Comparison of ENCODE assay signal across 10 cellular contexts in genomic region chr1:218496561-218496960, GRCh38.
DNase-seq lines count a peak whose midpoint lies in the region; ATAC-seq, FAIRE-seq and TF ChIP-seq lines count a peak whose summit lies in the region.
"Had no signal": no experiment of that assay in that cellular context is flagged by ENCODE, and none has a peak within 500 bp of the region (broad histone marks: within the 10 kb centered on the region; RNA-seq: fewer than 3 reads in every experiment).

No MANE protein-coding gene starts in this region.

- no peak overlapping the region for H3K27ac ChIP-seq in HEK293 (ENCODE audit: extremely low read depth, low read depth, low read length)
- H3K27ac ChIP-seq in gastroesophageal sphincter, result peak overlapping the region in 1 of 4 donors; percentile 78
- H3K27ac ChIP-seq in substantia nigra (ENCODE audit: low read depth, low read length, poor library complexity, severe bottlenecking), result no peak overlapping the region
- H3K27ac ChIP-seq: neutrophil had no signal

- H3K36me3 ChIP-seq in HEK293 (ENCODE audit: control insufficient read depth in 2 of 2, insufficient read depth in 1 of 2, low read length in 2 of 2), result no peaks in the 10 kb centered on the region
- H3K36me3 ChIP-seq in gastroesophageal sphincter, result no peaks in the 10 kb centered on the region
- H3K36me3 ChIP-seq: neutrophil had no signal

- CTCF ChIA-PET in HEK293 (lab: Yijun Ruan, JAX), result no interaction called here

- H3K4me1 ChIP-seq in HEK293 (ENCODE audit: control insufficient read depth, insufficient read depth, low read length), result no peaks in the 10 kb centered on the region
- peaks cover 2 to 27% (median 13%) of the 10 kb centered on the region in 3 donors for H3K4me1 ChIP-seq in gastroesophageal sphincter

- peak; percentile 68 for ATAC-seq in gastroesophageal sphincter
- ATAC-seq in GM18517 (IDR thresholded peaks at IDR 0.05; ENCODE audit: unreplicated experiment), result no peak

- H3K9me3 ChIP-seq in HEK293 (ENCODE audit: control insufficient read depth, insufficient read depth, low read depth, low read length), result no peaks in the 10 kb centered on the region
- no peaks in the 10 kb centered on the region for H3K9me3 ChIP-seq in gastroesophageal sphincter
- H3K9me3 ChIP-seq: neutrophil had no signal

- POLR2A ChIA-PET in HEK293 (lab: Yijun Ruan, JAX), result no interaction called here

- no peak for TF ChIP-seq EP300 in gastroesophageal sphincter (IDR thresholded peaks at IDR 0.05)

- no peak for TF ChIP-seq POLR2A in gastroesophageal sphincter (IDR thresholded peaks at IDR 0.05)

- H3K27me3 ChIP-seq in gastroesophageal sphincter, result no peaks in the 10 kb centered on the region
- H3K27me3 ChIP-seq: neutrophil had no signal

- TF ChIP-seq CTCF in HEK293 (tag by site-specific recombination; IDR thresholded peaks at IDR 0.05) (no peak), gastroesophageal sphincter (IDR thresholded peaks at IDR 0.05) (no peak)

- DNase-seq in T1000 (lab: John Stamatoyannopoulos, UW), result peak; percentile 82
- DNase-seq in urothelium cell line (ENCODE audit: low spot score), result peak; percentile 85
- DNase-seq in substantia nigra (lab: John Stamatoyannopoulos, UW), result no peak
- no peak for DNase-seq in DMS153 (lab: John Stamatoyannopoulos, UW)
- DNase-seq: activated CD4-positive, alpha-beta memory T cell treated with anti-CD3 and anti-CD28 coated beads, Interleukin-2, amount 10 ng/mL, durations not matched to agents 7 days and 5 days; NCI-H1694 had no signal

- WGBS in gastroesophageal sphincter (ENCODE audit: low coverage in 1 of 2), 2 donors, result 41 to 80% methylated on average over 1 to 2 of the region's 2 CpGs

- H3K4me3 ChIP-seq in HEK293 (ENCODE audit: low read depth, low read length) (no peak overlapping the region), gastroesophageal sphincter (no peak overlapping the region)

- FAIRE-seq in urothelium cell line (lab: Jason Lieb, UNC), result peak; percentile 48

TF ChIP-seq in HEK293, 187 proteins besides CTCF, POLR2A, EP300 and RAD21 (continues in another document):
- TF ChIP-seq ZFP37 (tag by site-specific recombination; IDR thresholded peaks at IDR 0.05) (peak; percentile 71), SCRT2 (tag by site-specific recombination; IDR thresholded peaks at IDR 0.05) (no peak), FEZF1 (tag by site-specific recombination; IDR thresholded peaks at IDR 0.05) (no peak), ZNF138 (tag by site-specific recombination; IDR thresholded peaks at IDR 0.05; ENCODE audit: borderline replicate concordance) (no peak), ZBTB49 (tag by site-specific recombination; IDR thresholded peaks at IDR 0.05; ENCODE audit: low read depth) (no peak), ZNF174 (tag by site-specific recombination; IDR thresholded peaks at IDR 0.05) (no peak), ZNF280D (tag by site-specific recombination; IDR thresholded peaks at IDR 0.05) (peak; percentile 69; the same call in 1 of the 2 replicates), ZNF146 (tag by site-specific recombination; IDR thresholded peaks at IDR 0.05) (peak; percentile 40), ZNF530 (tag by site-specific recombination; IDR thresholded peaks at IDR 0.05; ENCODE audit: low read depth) (no peak), ZBTB26 (tag by site-specific recombination; optimal IDR thresholded peaks at IDR 0.05) (no peak), SP3 (tag by site-specific recombination; IDR thresholded peaks at IDR 0.05) (peak; percentile 26; the same call in 1 of the 2 replicates), ZNF521 (tag by site-specific recombination; IDR thresholded peaks at IDR 0.05) (no peak), ZNF16 (tag by site-specific recombination; IDR thresholded peaks at IDR 0.05; ENCODE audit: low read depth) (no peak), ZNF394 (tag by site-specific recombination; IDR thresholded peaks at IDR 0.05; ENCODE audit: borderline replicate concordance) (no peak), ZNF558 (tag by site-specific recombination; IDR thresholded peaks at IDR 0.05) (no peak), ZNF600 (tag by site-specific recombination; IDR thresholded peaks at IDR 0.05) (peak; percentile 81), ZNF362 (tag by site-specific recombination; IDR thresholded peaks at IDR 0.05) (peak; percentile 60; the same call in 1 of the 2 replicates), HIC1 (tag by site-specific recombination; IDR thresholded peaks at IDR 0.05) (0 out of 2 replicates have a peak, but pooled peaks have one; percentile 18), ZBTB21 (tag by site-specific recombination; IDR thresholded peaks at IDR 0.05) (no peak), ZNF768 (tag by site-specific recombination; IDR thresholded peaks at IDR 0.05) (no peak), ZNF23 (tag by site-specific recombination; IDR thresholded peaks at IDR 0.05; ENCODE audit: borderline replicate concordance) (no peak), KLF9 (tag by site-specific recombination; IDR thresholded peaks at IDR 0.05; ENCODE audit: low read depth) (no peak)

Comparison
In these comparisons a context has a peak if more than half of its experiments do, and no peak if none do; other contexts are left out.
1. DNase-seq: peak in T1000 (single experiment) and urothelium cell line (single experiment); none in substantia nigra (0 of 49) and DMS153 (single experiment).